ENCODE assay signal across 8 cellular contexts in the genomic region with DNA sequence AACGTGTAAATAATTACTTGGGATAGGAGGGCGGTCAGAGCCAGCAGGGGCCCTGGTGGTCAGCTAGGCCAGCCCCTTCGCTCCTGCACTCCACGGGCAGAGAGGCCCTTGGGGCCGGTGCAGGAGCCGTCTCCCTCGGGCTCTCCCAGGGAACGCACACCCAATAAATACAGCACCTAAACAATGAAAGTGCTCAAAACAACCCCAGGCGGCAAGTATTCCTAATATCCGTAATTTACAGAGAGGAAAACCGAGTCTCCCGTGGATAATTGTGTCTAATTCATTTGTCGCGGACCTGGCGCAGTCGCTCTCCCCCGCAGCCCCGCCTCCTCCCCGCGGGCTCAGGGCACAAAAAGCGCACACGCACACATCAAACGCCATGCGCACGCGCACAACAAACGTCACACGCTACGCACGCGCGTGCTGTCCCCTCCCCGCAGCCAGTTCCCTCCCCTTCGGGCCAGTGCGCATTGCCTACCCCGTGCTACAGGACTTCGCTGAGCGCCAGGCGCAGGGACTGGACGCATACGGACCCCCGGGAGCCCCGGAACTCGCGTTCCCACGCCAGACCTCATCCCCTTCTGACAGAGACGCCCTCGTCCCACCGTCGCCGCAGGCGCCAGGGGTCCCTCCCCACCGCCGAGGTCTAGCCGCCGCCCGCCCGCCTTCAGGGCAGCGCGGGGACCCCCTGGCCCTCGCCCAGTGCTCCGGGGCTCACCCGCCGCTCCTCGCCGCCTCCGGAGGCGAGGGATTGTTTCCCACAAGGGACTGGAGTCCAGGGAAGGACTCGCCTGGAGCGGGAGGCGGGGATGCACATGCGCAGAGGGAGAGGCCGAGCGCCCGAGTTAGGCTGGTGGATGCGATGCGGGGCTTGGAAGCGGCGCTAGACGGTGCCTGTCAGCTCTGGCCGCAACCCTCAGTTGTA. TPM values are rescaled to one million over a fixed set of nuclear protein-coding genes. Genes with fewer than 3 reads are reported as not detected.
A peak's percentile ranks its signal among the peaks of the same experiment; 100 is the strongest.
DNase-seq lines count a peak whose midpoint lies in the region; ATAC-seq and TF ChIP-seq lines count a peak whose summit lies in the region.

A gene (minus strand): TSS at position 324 of the 925 bp plus-strand sequence. CDS start 1,300 bp downstream, outside the sequence.

- peak within 1 kb of the TSS; percentile 99 to 100 (median 100) for H3K27ac ChIP-seq in heart right ventricle
- H3K27ac ChIP-seq in vagina, result peak within 1 kb of the TSS; percentile 100

- H3K27me3 ChIP-seq in heart right ventricle, result no peaks in the 10 kb centered on the region
- H3K27me3 ChIP-seq in vagina, result no peaks in the 10 kb centered on the region

- peak; percentile 14 for TF ChIP-seq CTCF in GM13976 (IDR thresholded peaks at IDR 0.05; ENCODE audit: borderline replicate concordance, control extremely low read depth, extremely low read depth, insufficient read depth, missing control alignments)
- peak in 3 of 9 donors; percentile 20 to 22 (median 20) for TF ChIP-seq CTCF in heart right ventricle (IDR thresholded peaks at IDR 0.05)
- TF ChIP-seq CTCF in vagina (IDR thresholded peaks at IDR 0.05), result peak in 1 of 3 experiments; percentile 27

- H3K4me1 ChIP-seq in heart right ventricle (peaks cover 0 to 36% (median 32%) of the 10 kb centered on the region in 9 donors), vagina (peaks cover 47% of the 10 kb centered on the region)

- ATAC-seq in HG02852 (IDR thresholded peaks at IDR 0.05; ENCODE audit: unreplicated experiment) (peak; percentile 93), heart right ventricle (peak; percentile 99 to 100 (median 99))

- peak; percentile 15 to 96 for TF ChIP-seq POLR2A in vagina (IDR thresholded peaks at IDR 0.05)

- no peaks in the 10 kb centered on the region for H3K9me3 ChIP-seq in heart right ventricle
- H3K9me3 ChIP-seq in vagina, result no peaks in the 10 kb centered on the region

- H3K4me3 ChIP-seq in heart right ventricle (peak within 1 kb of the TSS; percentile 57 to 98 (median 88)), vagina (peak within 1 kb of the TSS; percentile 91 to 92)

- in situ Hi-C loops in GM13976 (cut with MboI; ENCODE audit: low sequenced_read_pairs, unreplicated experiment), result no loop called here

- WGBS in heart right ventricle, 2 donors, result 0 to 1% methylated on average over 81 of the region's 81 CpGs

- H3K36me3 ChIP-seq in heart right ventricle (peaks cover 0 to 12% (median 0%) of the 10 kb centered on the region in 9 donors), vagina (no peaks in the 10 kb centered on the region)

- DNase-seq in GM13976 (ENCODE audit: low spot score) (peak; percentile 94), NCI-H1436 treated with DMSO at 0.1 percent for 48 hours (lab: John Stamatoyannopoulos, UW) (peak; percentile 93), T follicular helper cell (ENCODE audit: low read depth) (peak; percentile 92), amniotic epithelial cell (ENCODE audit: low read depth) (peak; percentile 94), heart right ventricle (peak; percentile 96 to 97), putamen (ENCODE audit: low spot score) (peak; percentile 98), vagina (ENCODE audit: extremely low spot score in 2 of 2) (peak; percentile 96 to 97)

- intact Hi-C loops in heart right ventricle (cut with DNase I), result loop anchor here in 8 of 10 donors (2.0 to 10.0 kb wide), 8 partner anchors 117 to 497 kb away; a partner anchor contains a TSS
- intact Hi-C loops in vagina (cut with DNase I), result no loop called here

RNA-seq across cellular contexts. Expression of the gene that starts here (rescaled TPM):
- 10 to 100 TPM in 4 of 10 donors, 1 to 10 TPM in 6; 7.4 to 13.9 (median 9.1) TPM for total RNA-seq in heart right ventricle
- polyA plus RNA-seq in heart right ventricle, result 1 to 10 TPM; 3.8 to 8.6 TPM
- 17.7 TPM for total RNA-seq in vagina

Comparison
In these comparisons a context has a peak if more than half of its experiments do, and no peak if none do; other contexts are left out.
1. Peak in every context shown above with its lines: DNase-seq, ATAC-seq, H3K4me3 ChIP-seq and H3K27ac ChIP-seq.